Comparison of ENCODE assay signal across 12 cellular contexts in genomic region chr1:228809621-228810313, GRCh38.
DNase-seq lines count a peak whose midpoint lies in the region; ATAC-seq and TF ChIP-seq lines count a peak whose summit lies in the region.
"Had no signal": no experiment of that assay in that cellular context is flagged by ENCODE, and none has a peak within 500 bp of the region (broad histone marks: within the 10 kb centered on the region; RNA-seq: fewer than 3 reads in every experiment).

No MANE protein-coding gene starts in this region.

- 0 out of 2 replicates have a peak, but pooled peaks have one; percentile 7 for TF ChIP-seq RAD21 in Ishikawa (IDR thresholded peaks at IDR 0.05; ENCODE audit: low read depth)

- H3K27ac Mint-ChIP-seq in Calu3 (ENCODE audit: unreplicated experiment) = peak overlapping the region; percentile 68

- peak overlapping the region; percentile 1 for H3K27ac ChIP-seq in muscle layer of duodenum (ENCODE audit: low read length)
- H3K27ac ChIP-seq: testis had no signal

- no peaks in the 10 kb centered on the region for H3K27me3 ChIP-seq in muscle layer of duodenum (ENCODE audit: low read depth, low read length)
- H3K27me3 ChIP-seq: testis had no signal

- peaks cover 23% of the 10 kb centered on the region for H3K4me1 Mint-ChIP-seq in Calu3 (ENCODE audit: low read depth, unreplicated experiment)

- BruUV-seq in Calu3 (replicated peaks; lab: Mats Ljungman, UMichigan) = no TSS peak

- peak overlapping the region; percentile 7 for H3K4me3 Mint-ChIP-seq in Calu3 (ENCODE audit: low read depth, unreplicated experiment)

- CTCF ChIA-PET in Calu3 (lab: Charles Lee) = interaction anchor here (0.6 to 1.1 kb wide), 3 partner anchors 25 to 444 kb away, joined by 3 to 4 read pairs (median 3); no protein-coding TSS in a partner anchor

- ATAC-seq in HG03354 (IDR thresholded peaks at IDR 0.05; ENCODE audit: poor library complexity, severe bottlenecking, unreplicated experiment) (no peak), GM18505 (IDR thresholded peaks at IDR 0.05; ENCODE audit: unreplicated experiment) (no peak)

- intact Hi-C loops in Calu3 (cut with micrococcal nuclease; ENCODE audit: unreplicated experiment) = no loop called here

- TF ChIP-seq CTCF in Calu3 (IDR thresholded peaks at IDR 0.05; ENCODE audit: unreplicated experiment) = no peak

- H3K9me3 Mint-ChIP-seq in Calu3 (ENCODE audit: low read depth, unreplicated experiment) = no peaks in the 10 kb centered on the region

- no peak for TF ChIP-seq POLR2A in GM18505 (IDR thresholded peaks at IDR 0.05; ENCODE audit: borderline replicate concordance, extremely low read depth, insufficient read depth, insufficient read length)

- no peak overlapping the region for H3K4me3 ChIP-seq in muscle layer of duodenum (ENCODE audit: low read depth in 1 of 2, low read length in 2 of 2)
- H3K4me3 ChIP-seq: testis had no signal

- H3K36me3 Mint-ChIP-seq in Calu3 (ENCODE audit: insufficient read depth, unreplicated experiment) = no peaks in the 10 kb centered on the region

- DNase-seq in Calu3 (peak; percentile 59), ecto neural progenitor cell (ENCODE audit: low spot score) (peak; percentile 38), NK-92 (lab: John Stamatoyannopoulos, UW; ENCODE audit: unreplicated experiment) (no peak), NCI-H69 (lab: John Stamatoyannopoulos, UW) (no peak)
- DNase-seq: hippocampal formation; NCI-H1436 treated with DMSO at 0.1 percent for 48 hours; stimulated activated CD4-positive, alpha-beta T cell treated with anti-CD3 and anti-CD28 coated beads, Interleukin-4, amount 100 ng/mL, for 1 hour; testis had no signal

- H3K4me1 ChIP-seq in muscle layer of duodenum (ENCODE audit: control insufficient read depth in 1 of 2, insufficient read depth in 2 of 2, low read length in 2 of 2) = peaks cover 10 to 25% of the 10 kb centered on the region in 2 donors

- no peaks in the 10 kb centered on the region for H3K9me3 ChIP-seq in muscle layer of duodenum (ENCODE audit: control insufficient read depth in 1 of 2, low read length in 2 of 2)
- H3K9me3 ChIP-seq: testis had no signal

- TF ChIP-seq EP300 in Ishikawa (IDR thresholded peaks at IDR 0.05; ENCODE audit: borderline replicate concordance) = no peak; the same call in 1 of the 2 replicates

- H3K27me3 Mint-ChIP-seq in Calu3 (ENCODE audit: unreplicated experiment) = no peaks in the 10 kb centered on the region

- H3K36me3 ChIP-seq in muscle layer of duodenum (ENCODE audit: control insufficient read depth in 1 of 2, insufficient read depth in 2 of 2, low read length in 2 of 2) = no peaks in the 10 kb centered on the region

TF ChIP-seq in Ishikawa, 13 proteins besides CTCF, POLR2A, EP300 and RAD21:
- TF ChIP-seq USF1 (IDR thresholded peaks at IDR 0.05) (peak; percentile 79), EGR1 (IDR thresholded peaks at IDR 0.05) (no peak), MAX (IDR thresholded peaks at IDR 0.05) (peak; percentile 62), NFIC (IDR thresholded peaks at IDR 0.05) (peak; percentile 63; the same call in 1 of the 2 replicates), ZBTB7A (IDR thresholded peaks at IDR 0.05; ENCODE audit: low read depth) (no peak), CEBPB (IDR thresholded peaks at IDR 0.05) (no peak; the same call in 1 of the 2 replicates), REST (IDR thresholded peaks at IDR 0.05; ENCODE audit: low read depth) (no peak), FOXM1 (IDR thresholded peaks at IDR 0.05; ENCODE audit: borderline replicate concordance, low read depth) (no peak), TAF1 (IDR thresholded peaks at IDR 0.05; ENCODE audit: low read depth) (no peak), TCF12 (IDR thresholded peaks at IDR 0.05; ENCODE audit: low read depth) (peak; percentile 43; the same call in 1 of the 2 replicates), YY1 (IDR thresholded peaks at IDR 0.05; ENCODE audit: low read depth) (peak; percentile 18; the same call in 1 of the 2 replicates), CREB1 (IDR thresholded peaks at IDR 0.05; ENCODE audit: low read depth) (no peak), TEAD4 (IDR thresholded peaks at IDR 0.05) (peak; percentile 64)

Comparison
In these comparisons a context has a peak if more than half of its experiments do, and no peak if none do; other contexts are left out.
1. DNase-seq: peak in Calu3 (single experiment) and ecto neural progenitor cell (single experiment); none in NK-92 (single experiment) and NCI-H69 (single experiment).